18 cellular contexts compared by ENCODE assay signal in genomic region chrX:69173906-69174305, GRCh38. TPM values are rescaled to one million over a fixed set of nuclear protein-coding genes. Genes with fewer than 3 reads are reported as not detected.
DNase-seq lines count a peak whose midpoint lies in the region; ATAC-seq and TF ChIP-seq lines count a peak whose summit lies in the region.
"Had no signal": no experiment of that assay in that cellular context is flagged by ENCODE, and none has a peak within 500 bp of the region (broad histone marks: within the 10 kb centered on the region; RNA-seq: fewer than 3 reads in every experiment).

No MANE protein-coding gene starts in this region.

- intact Hi-C loops in esophagus muscularis mucosa (cut with DNase I): no loop called here

- WGBS in esophagus muscularis mucosa: 59% methylated on average over 18 of the region's 20 CpGs
- no CpG with 5 or more reads among the region's 20 CpGs for WGBS in mesendoderm (ENCODE audit: extremely low coverage, insufficient coverage, low lambda C conversion rate)
- WGBS in smooth muscle cell (ENCODE audit: low lambda C conversion rate): 55% methylated on average over 20 of the region's 20 CpGs

- H2BK15ac ChIP-seq in mesendoderm (replicated peaks; ENCODE audit: low read depth): no peak overlapping the region

- H3K4me2 ChIP-seq in mesendoderm (ENCODE audit: low read length) (no peak overlapping the region), smooth muscle cell (no peak overlapping the region)

- H4K20me1 ChIP-seq in smooth muscle cell (ENCODE audit: low read depth): no peaks in the 10 kb centered on the region

- no peak overlapping the region for H3K18ac ChIP-seq in mesendoderm (ENCODE audit: low read length)

- no peaks in the 10 kb centered on the region for H3K36me3 ChIP-seq in esophagus muscularis mucosa
- no peaks in the 10 kb centered on the region for H3K36me3 ChIP-seq in mesendoderm (ENCODE audit: control insufficient read depth, insufficient read depth, low read length)
- H3K36me3 ChIP-seq in smooth muscle cell (ENCODE audit: low read depth): no peaks in the 10 kb centered on the region
- H3K36me3 ChIP-seq: SJCRH30 had no signal

- H3K27ac ChIP-seq in esophagus muscularis mucosa (replicated peaks in 1 of 4) (no peak overlapping the region), mesendoderm (ENCODE audit: low read depth, low read length) (no peak overlapping the region), smooth muscle cell (ENCODE audit: low read depth) (no peak overlapping the region)
- H3K27ac ChIP-seq: C4-2B, RWPE1, SJCRH30 had no signal

- TF ChIP-seq CTCF in esophagus muscularis mucosa (IDR thresholded peaks at IDR 0.05): no peak
- TF ChIP-seq CTCF in smooth muscle cell (IDR thresholded peaks at IDR 0.05; ENCODE audit: borderline replicate concordance, insufficient read depth, poor library complexity, severe bottlenecking): no peak

- H3K4me3 ChIP-seq in esophagus muscularis mucosa (no peak overlapping the region), mesendoderm (ENCODE audit: low read length) (no peak overlapping the region), smooth muscle cell (peak overlapping the region; percentile 13)
- H3K4me3 ChIP-seq: SJCRH30 had no signal

- peak; percentile 46 for DNase-seq in NCI-H2227 (lab: John Stamatoyannopoulos, UW; ENCODE audit: unreplicated experiment)
- DNase-seq in esophagus muscularis mucosa (ENCODE audit: extremely low spot score): peak; percentile 7
- peak; percentile 38 for DNase-seq in mesendoderm
- no peak for DNase-seq in smooth muscle cell (lab: John Stamatoyannopoulos, UW; ENCODE audit: unreplicated experiment)
- no peak for DNase-seq in NCI-H1436 treated with DMSO at 0.1 percent for 48 hours (lab: John Stamatoyannopoulos, UW)
- DNase-seq: DND-41, GF-D8, NCI-H1105 treated with DMSO at 0.1 percent for 48 hours, NCI-H187 treated with DMSO at 0.1 percent for 48 hours, NCI-H446 treated with DMSO at 0.1 percent for 48 hours, NCI-H748 treated with DMSO at 0.1 percent for 48 hours, PC-3, SJCRH30 had no signal

- H3K4ac ChIP-seq in mesendoderm (ENCODE audit: low read depth, low read length): no peak overlapping the region

- H3K4me1 ChIP-seq in esophagus muscularis mucosa (no peaks in the 10 kb centered on the region), mesendoderm (ENCODE audit: control insufficient read depth, low read depth, low read length) (no peaks in the 10 kb centered on the region), smooth muscle cell (ENCODE audit: low read depth) (no peaks in the 10 kb centered on the region)
- H3K4me1 ChIP-seq: SJCRH30 had no signal

- no peak for TF ChIP-seq EP300 in esophagus muscularis mucosa (IDR thresholded peaks at IDR 0.05)

- no peak for ATAC-seq in GM19023 (IDR thresholded peaks at IDR 0.05; ENCODE audit: unreplicated experiment)
- ATAC-seq in GM18858 (IDR thresholded peaks at IDR 0.05; ENCODE audit: unreplicated experiment): no peak
- no peak for ATAC-seq in HG03175 (IDR thresholded peaks at IDR 0.05; ENCODE audit: unreplicated experiment)
- ATAC-seq: PC-3 had no signal

- no peaks in the 10 kb centered on the region for H3K79me1 ChIP-seq in mesendoderm (ENCODE audit: low read length)

- no peaks in the 10 kb centered on the region for H3K79me2 ChIP-seq in mesendoderm (ENCODE audit: control insufficient read depth, insufficient read depth, low read length)
- H3K79me2 ChIP-seq in smooth muscle cell (ENCODE audit: low read depth): no peaks in the 10 kb centered on the region

- no peak overlapping the region for H3K23ac ChIP-seq in mesendoderm (ENCODE audit: low read length)

- no peak overlapping the region for H2AK5ac ChIP-seq in mesendoderm (ENCODE audit: low read length)

- no peak for TF ChIP-seq POLR2A in esophagus muscularis mucosa (IDR thresholded peaks at IDR 0.05; ENCODE audit: low read depth)

- H2BK5ac ChIP-seq in mesendoderm (ENCODE audit: low read length): no peak overlapping the region

- H3K9ac ChIP-seq in mesendoderm (ENCODE audit: low read length): no peak overlapping the region
- no peak overlapping the region for H3K9ac ChIP-seq in smooth muscle cell (ENCODE audit: low read depth)

- H2BK120ac ChIP-seq in mesendoderm (ENCODE audit: low read depth, low read length): no peak overlapping the region

- no peak overlapping the region for H4K8ac ChIP-seq in mesendoderm (ENCODE audit: low read depth, low read length)

- peaks cover 0 to 8% (median 0%) of the 10 kb centered on the region in 4 donors for H3K9me3 ChIP-seq in esophagus muscularis mucosa
- peaks cover 7% of the 10 kb centered on the region for H3K9me3 ChIP-seq in smooth muscle cell (replicated peaks; ENCODE audit: low read depth)
- H3K9me3 ChIP-seq: SJCRH30 had no signal

- no peak overlapping the region for H2AFZ ChIP-seq in smooth muscle cell (ENCODE audit: low read depth)

- H4K5ac ChIP-seq in mesendoderm (ENCODE audit: low read length): no peak overlapping the region

- H3K56ac ChIP-seq in mesendoderm (ENCODE audit: low read length): no peak overlapping the region

- H3F3A ChIP-seq in smooth muscle cell (ENCODE audit: low read depth): no peaks in the 10 kb centered on the region

- H3K27me3 ChIP-seq in esophagus muscularis mucosa (no peaks in the 10 kb centered on the region), mesendoderm (ENCODE audit: insufficient read depth, low read length, poor library complexity) (no peaks in the 10 kb centered on the region), smooth muscle cell (ENCODE audit: low read depth) (no peaks in the 10 kb centered on the region)
- H3K27me3 ChIP-seq: SJCRH30 had no signal

RNA-seq across cellular contexts. Expression of gene PJA1, which starts 8.7 kb away (rescaled TPM):
- total RNA-seq in esophagus muscularis mucosa (10 to 100 TPM; 17.0 to 25.9 (median 20.6) TPM), smooth muscle cell (30.6 and 59.1 TPM in 2 replicates)
- polyA plus RNA-seq in mesendoderm (2013, experiment 1 of 2): 40.2 TPM
- polyA plus RNA-seq in mesendoderm (2013, experiment 2 of 2): 43.1 TPM
- 47.5 and 53.4 TPM in 2 replicates for polyA plus RNA-seq in smooth muscle cell

Comparison
In these comparisons a context has a peak if more than half of its experiments do, and no peak if none do; other contexts are left out.
1. DNase-seq: peak in NCI-H2227 (single experiment), esophagus muscularis mucosa (single experiment) and mesendoderm (single experiment); none in smooth muscle cell (single experiment) and NCI-H1436 treated with DMSO at 0.1 percent for 48 hours (single experiment).